ENCODE assay signal across 8 cellular contexts in the genomic region with DNA sequence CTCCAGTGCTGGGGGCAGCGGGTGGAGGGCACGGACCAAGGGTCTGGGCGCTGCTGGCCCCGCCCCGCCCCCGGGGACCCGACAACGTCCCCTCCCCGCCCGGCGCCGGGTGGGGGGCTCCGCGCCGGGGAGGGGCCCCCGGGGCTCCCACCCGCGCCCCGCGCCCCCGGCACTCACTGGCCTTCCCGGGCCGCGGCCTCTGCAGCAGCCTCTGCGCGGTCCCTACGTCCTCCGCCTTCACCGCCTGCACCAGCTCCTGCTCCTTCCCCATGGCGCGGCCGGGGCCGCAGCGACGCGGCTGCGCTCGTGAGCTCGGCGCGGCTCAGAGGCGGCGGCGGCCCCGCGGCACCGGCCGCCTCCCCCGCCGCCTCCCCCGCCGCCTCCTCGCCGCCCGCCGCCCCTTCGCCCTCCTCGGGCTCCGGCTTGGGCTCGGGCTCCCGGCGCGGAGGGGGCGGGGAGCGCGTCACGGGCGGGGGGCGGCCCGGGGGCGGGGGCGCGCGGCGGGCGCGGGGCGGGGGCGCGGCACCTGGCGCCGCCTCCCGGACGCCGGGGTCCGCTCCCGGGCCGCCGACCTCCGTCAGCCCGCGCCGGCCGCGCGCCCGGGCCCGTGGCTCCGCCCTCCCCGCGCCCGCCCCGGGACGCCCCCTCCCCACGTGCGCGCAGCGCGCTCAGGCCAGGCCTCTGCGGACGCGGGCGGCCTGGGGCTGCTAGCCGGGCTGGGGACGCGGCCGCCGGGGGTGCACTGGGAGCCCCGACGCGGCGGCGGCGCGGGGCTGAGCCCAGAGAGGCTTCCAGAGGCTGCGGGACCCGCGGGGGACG. TPM values are rescaled to one million over a fixed set of nuclear protein-coding genes. Genes with fewer than 3 reads are reported as not detected.
DNase-seq lines count a peak whose midpoint lies in the region; ATAC-seq and TF ChIP-seq lines count a peak whose summit lies in the region.

A gene with protein sequence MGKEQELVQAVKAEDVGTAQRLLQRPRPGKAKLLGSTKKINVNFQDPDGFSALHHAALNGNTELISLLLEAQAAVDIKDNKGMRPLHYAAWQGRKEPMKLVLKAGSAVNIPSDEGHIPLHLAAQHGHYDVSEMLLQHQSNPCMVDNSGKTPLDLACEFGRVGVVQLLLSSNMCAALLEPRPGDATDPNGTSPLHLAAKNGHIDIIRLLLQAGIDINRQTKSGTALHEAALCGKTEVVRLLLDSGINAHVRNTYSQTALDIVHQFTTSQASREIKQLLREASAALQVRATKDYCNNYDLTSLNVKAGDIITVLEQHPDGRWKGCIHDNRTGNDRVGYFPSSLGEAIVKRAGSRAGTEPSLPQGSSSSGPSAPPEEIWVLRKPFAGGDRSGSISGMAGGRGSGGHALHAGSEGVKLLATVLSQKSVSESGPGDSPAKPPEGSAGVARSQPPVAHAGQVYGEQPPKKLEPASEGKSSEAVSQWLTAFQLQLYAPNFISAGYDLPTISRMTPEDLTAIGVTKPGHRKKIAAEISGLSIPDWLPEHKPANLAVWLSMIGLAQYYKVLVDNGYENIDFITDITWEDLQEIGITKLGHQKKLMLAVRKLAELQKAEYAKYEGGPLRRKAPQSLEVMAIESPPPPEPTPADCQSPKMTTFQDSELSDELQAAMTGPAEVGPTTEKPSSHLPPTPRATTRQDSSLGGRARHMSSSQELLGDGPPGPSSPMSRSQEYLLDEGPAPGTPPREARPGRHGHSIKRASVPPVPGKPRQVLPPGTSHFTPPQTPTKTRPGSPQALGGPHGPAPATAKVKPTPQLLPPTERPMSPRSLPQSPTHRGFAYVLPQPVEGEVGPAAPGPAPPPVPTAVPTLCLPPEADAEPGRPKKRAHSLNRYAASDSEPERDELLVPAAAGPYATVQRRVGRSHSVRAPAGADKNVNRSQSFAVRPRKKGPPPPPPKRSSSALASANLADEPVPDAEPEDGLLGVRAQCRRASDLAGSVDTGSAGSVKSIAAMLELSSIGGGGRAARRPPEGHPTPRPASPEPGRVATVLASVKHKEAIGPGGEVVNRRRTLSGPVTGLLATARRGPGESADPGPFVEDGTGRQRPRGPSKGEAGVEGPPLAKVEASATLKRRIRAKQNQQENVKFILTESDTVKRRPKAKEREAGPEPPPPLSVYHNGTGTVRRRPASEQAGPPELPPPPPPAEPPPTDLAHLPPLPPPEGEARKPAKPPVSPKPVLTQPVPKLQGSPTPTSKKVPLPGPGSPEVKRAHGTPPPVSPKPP (N-terminal part only) (minus strand): TSS at position 444 of the 819 bp plus-strand sequence. CDS start 173 bp downstream, at position 271.

- no peak for TF ChIP-seq CTCF in GM06990 (IDR thresholded peaks at IDR 0.05; ENCODE audit: insufficient read depth, low read length, poor library complexity, severe bottlenecking)
- no peak for TF ChIP-seq CTCF in upper lobe of left lung (IDR thresholded peaks at IDR 0.05)

- peaks cover 26% of the 10 kb centered on the region for H3K27me3 Mint-ChIP-seq in activated T-cell treated with anti-CD3 and anti-CD28 coated beads, Interleukin-2, amount 50 U/mL, for 72 hours (ENCODE audit: low read depth)

- H3K4me1 ChIP-seq in iPS-20b (ENCODE audit: insufficient read depth, low read length) (no peaks in the 10 kb centered on the region), upper lobe of left lung (peaks cover 11 to 20% (median 14%) of the 10 kb centered on the region in 4 donors)

- H3K27ac Mint-ChIP-seq in activated T-cell treated with anti-CD3 and anti-CD28 coated beads, Interleukin-2, amount 50 U/mL, for 72 hours: no peak within 1 kb of the TSS

- no peaks in the 10 kb centered on the region for H3K36me3 Mint-ChIP-seq in activated T-cell treated with anti-CD3 and anti-CD28 coated beads, Interleukin-2, amount 50 U/mL, for 72 hours (ENCODE audit: insufficient read depth in 2 of 2)

- H3K27me3 ChIP-seq in GM06990 (replicated peaks; ENCODE audit: control insufficient read depth, insufficient read depth, low read length) (peaks cover 2% of the 10 kb centered on the region; the same call in 1 of the 2 replicates), iPS-20b (ENCODE audit: insufficient read depth, low read length) (peaks cover 57% of the 10 kb centered on the region), upper lobe of left lung (peaks cover 0 to 28% (median 21%) of the 10 kb centered on the region in 4 donors)

- TF ChIP-seq EP300 in upper lobe of left lung (IDR thresholded peaks at IDR 0.05): no peak

- H3K27ac ChIP-seq in iPS-20b (ENCODE audit: low read length) (no peak within 1 kb of the TSS), upper lobe of left lung (no peak within 1 kb of the TSS)

- WGBS in upper lobe of left lung, 2 donors: 0% methylated on average over 5 of the region's 129 CpGs; no CpG with 5 or more reads in 1 of the 2 donors

- H3K36me3 ChIP-seq in GM06990 (ENCODE audit: control insufficient read depth, insufficient read depth, low read length): no peaks in the 10 kb centered on the region
- H3K36me3 ChIP-seq in iPS-20b (ENCODE audit: insufficient read depth, low read depth, low read length): no peaks in the 10 kb centered on the region
- H3K36me3 ChIP-seq in upper lobe of left lung: no peaks in the 10 kb centered on the region

- no peaks in the 10 kb centered on the region for H3K9me3 ChIP-seq in iPS-20b (ENCODE audit: insufficient read depth, low read depth, low read length)
- H3K9me3 ChIP-seq in upper lobe of left lung: no peaks in the 10 kb centered on the region

- no peak for TF ChIP-seq POLR2A in upper lobe of left lung (IDR thresholded peaks at IDR 0.05)

- H3K9me3 Mint-ChIP-seq in activated T-cell treated with anti-CD3 and anti-CD28 coated beads, Interleukin-2, amount 50 U/mL, for 72 hours: no peaks in the 10 kb centered on the region

- peak; percentile 71 for DNase-seq in 8988T
- DNase-seq in GM06990 (ENCODE audit: extremely low read depth, insufficient read length): no peak
- peak; percentile 28 to 36 for DNase-seq in activated T-cell treated with anti-CD3 and anti-CD28 coated beads, Interleukin-2, amount 50 U/mL, for 72 hours
- DNase-seq in upper lobe of left lung: peak in 1 of 2 donors; percentile 83
- DNase-seq in stimulated activated CD8-positive, alpha-beta memory T cell treated with anti-CD3 and anti-CD28 coated beads, Interleukin-4, amount 100 ng/mL, for 48 hours: no peak
- no peak for DNase-seq in NCI-H1694 treated with DMSO at 0.1 percent for 48 hours (lab: John Stamatoyannopoulos, UW)
- no peak for DNase-seq in effector CD8-positive, alpha-beta T cell (lab: John Stamatoyannopoulos, UW)

- no peak within 1 kb of the TSS for H3K9ac ChIP-seq in iPS-20b (ENCODE audit: low read depth, low read length)

- peak; percentile 58 to 61 for ATAC-seq in activated T-cell treated with anti-CD3 and anti-CD28 coated beads, Interleukin-2, amount 50 U/mL, for 72 hours (replicated peaks in 1 of 2)
- no peak for ATAC-seq in upper lobe of left lung (ENCODE audit: low FRiP score in 2 of 2)

- H3K4me3 ChIP-seq in GM06990 (replicated peaks; ENCODE audit: low read depth, low read length) (peak within 1 kb of the TSS; percentile 18), iPS-20b (ENCODE audit: low read length) (peak within 1 kb of the TSS; percentile 51; the same call in 1 of the 2 replicates), upper lobe of left lung (peak within 1 kb of the TSS in 3 of 4 donors; percentile 41 to 51 (median 44))

- H3K4me1 Mint-ChIP-seq in activated T-cell treated with anti-CD3 and anti-CD28 coated beads, Interleukin-2, amount 50 U/mL, for 72 hours (ENCODE audit: low read depth): peaks cover 6% of the 10 kb centered on the region

- H3K4me3 Mint-ChIP-seq in activated T-cell treated with anti-CD3 and anti-CD28 coated beads, Interleukin-2, amount 50 U/mL, for 72 hours: peak within 1 kb of the TSS; percentile 71 to 80

RNA-seq across cellular contexts. Expression of the gene that starts here (rescaled TPM):
- 1 to 10 TPM in 1 of 2 donors, under 1 TPM in 1; 0.89 to 2.1 TPM for total RNA-seq in activated T-cell treated with anti-CD3 and anti-CD28 coated beads, Interleukin-2, amount 50 U/mL, for 72 hours
- total RNA-seq in upper lobe of left lung: 1 to 10 TPM in 1 of 6 donors, under 1 TPM in 2, not detected in 3; 0.06 to 1.0 (median 0.15) TPM

Comparison
In these comparisons a context has a peak if more than half of its experiments do, and no peak if none do; other contexts are left out.
1. DNase-seq: peak in 8988T (single experiment) and activated T-cell treated with anti-CD3 and anti-CD28 coated beads, Interleukin-2, amount 50 U/mL, for 72 hours (2 of 2); none in GM06990 (single experiment), stimulated activated CD8-positive, alpha-beta memory T cell treated with anti-CD3 and anti-CD28 coated beads, Interleukin-4, amount 100 ng/mL, for 48 hours (single experiment), NCI-H1694 treated with DMSO at 0.1 percent for 48 hours (single experiment) and effector CD8-positive, alpha-beta T cell (single experiment).
2. ATAC-seq: peak in activated T-cell treated with anti-CD3 and anti-CD28 coated beads, Interleukin-2, amount 50 U/mL, for 72 hours (2 of 2); none in upper lobe of left lung (0 of 2).
3. Peak in every context shown above with its lines, with median percentiles within 50 percentile points of each other: H3K4me3 ChIP-seq.